In genomic region chr7:22137026-22137425, GRCh38 we compare ENCODE assay signal across 14 cellular contexts.
DNase-seq lines count a peak whose midpoint lies in the region; ATAC-seq, FAIRE-seq and TF ChIP-seq lines count a peak whose summit lies in the region.
"Had no signal": no experiment of that assay in that cellular context is flagged by ENCODE, and none has a peak within 500 bp of the region (broad histone marks: within the 10 kb centered on the region; RNA-seq: fewer than 3 reads in every experiment).

No MANE protein-coding gene starts in this region.

- POLR2A ChIA-PET in SK-N-SH (lab: Yijun Ruan, JAX): no interaction called here

- no peak overlapping the region for H3K4me3 ChIP-seq in SK-N-SH (ENCODE audit: low read depth in 2 of 2, low read length in 1 of 2)

- no peak for TF ChIP-seq CTCF in D721Med (IDR thresholded peaks at IDR 0.05; ENCODE audit: insufficient read depth, missing control alignments)
- no peak for TF ChIP-seq CTCF in SK-N-SH (IDR thresholded peaks at IDR 0.05)

- TF ChIP-seq EP300 in SK-N-SH (IDR thresholded peaks at IDR 0.05; ENCODE audit: borderline replicate concordance in 1 of 2, low read depth in 1 of 2, low read length in 1 of 2): no peak

- no peak for ATAC-seq in HG03457 (IDR thresholded peaks at IDR 0.05; ENCODE audit: unreplicated experiment)
- ATAC-seq in GM19467 (IDR thresholded peaks at IDR 0.05; ENCODE audit: unreplicated experiment): no peak
- ATAC-seq: activated CD4-positive, alpha-beta T cell treated with anti-CD3 and anti-CD28 coated beads for 36 hours had no signal

- H3K9me2 ChIP-seq in SK-N-SH: no peaks in the 10 kb centered on the region

- peaks cover 0 to 18% of the 10 kb centered on the region in 2 experiments; a peak in 2 of 4 replicates for H3K4me1 ChIP-seq in SK-N-SH (ENCODE audit: control insufficient read depth in 1 of 2, insufficient read depth in 2 of 2, low read depth in 1 of 2, low read length in 1 of 2)

- H3F3A ChIP-seq in SK-N-SH (replicated peaks; ENCODE audit: insufficient read depth): no peaks in the 10 kb centered on the region

- CTCF ChIA-PET in SK-N-SH (lab: Yijun Ruan, JAX): interaction anchor here (1.8 kb wide), 1 partner anchor 26 kb away, joined by 8 read pairs; no protein-coding TSS in a partner anchor

- H3K9me3 ChIP-seq in SK-N-SH: no peaks in the 10 kb centered on the region

- no peaks in the 10 kb centered on the region for H4K20me1 ChIP-seq in SK-N-SH (ENCODE audit: insufficient read depth)

- peak overlapping the region; percentile 50 to 69; a peak in 3 of 4 replicates for H3K27ac ChIP-seq in SK-N-SH (ENCODE audit: low read depth in 2 of 2, low read length in 1 of 2)

- H2AFZ ChIP-seq in SK-N-SH (ENCODE audit: low read depth): no peak overlapping the region

- DNase-seq in D721Med (ENCODE audit: insufficient read length, low spot score): no peak
- no peak for DNase-seq in SK-N-SH
- DNase-seq in fibroblast of gingiva (ENCODE audit: low read depth): peak; percentile 67
- DNase-seq in renal cortical epithelial cell (ENCODE audit: low read depth): peak; percentile 57
- no peak for DNase-seq in LoVo (ENCODE audit: low spot score)
- DNase-seq in UCSD-AML1 (lab: John Stamatoyannopoulos, UW; ENCODE audit: unreplicated experiment): no peak
- DNase-seq: activated CD4-positive, alpha-beta T cell treated with anti-CD3 and anti-CD28 coated beads for 36 hours; glutamatergic neuron; mesendoderm; MM.1S; NCI-H1930; T-helper 9 cell had no signal

- 82% methylated on average over 2 of the region's 2 CpGs for WGBS in SK-N-SH (ENCODE audit: low lambda C conversion rate)

- peak; percentile 11 for FAIRE-seq in D721Med (lab: Jason Lieb, UNC)

- H3K4me2 ChIP-seq in SK-N-SH: no peak overlapping the region

- H3K79me2 ChIP-seq in SK-N-SH (ENCODE audit: insufficient read depth): no peaks in the 10 kb centered on the region

- H3K9ac ChIP-seq in SK-N-SH: no peak overlapping the region

- no peak for TF ChIP-seq RAD21 in SK-N-SH (IDR thresholded peaks at IDR 0.05; ENCODE audit: low read length)

- no peaks in the 10 kb centered on the region for H3K27me3 ChIP-seq in SK-N-SH (ENCODE audit: insufficient read depth)

- H3K36me3 ChIP-seq in SK-N-SH (replicated peaks in 1 of 2; ENCODE audit: control insufficient read depth in 1 of 2, insufficient read depth in 2 of 2, low read length in 1 of 2): peaks cover 0 to 16% of the 10 kb centered on the region in 2 experiments

TF ChIP-seq in SK-N-SH, 30 proteins besides CTCF, POLR2A, EP300 and RAD21:
- TF ChIP-seq TEAD4 (IDR thresholded peaks at IDR 0.05; ENCODE audit: borderline replicate concordance, insufficient read depth) (peak; percentile 43; the same call in 1 of the 2 replicates), TCF12 (IDR thresholded peaks at IDR 0.05) (peak; percentile 21; the same call in 1 of the 2 replicates), RCOR1 (IDR thresholded peaks at IDR 0.05; ENCODE audit: low read length) (no peak), TAF1 (IDR thresholded peaks at IDR 0.05; ENCODE audit: borderline replicate concordance, low read depth, low read length) (no peak), FOSL2 (IDR thresholded peaks at IDR 0.05; ENCODE audit: borderline replicate concordance, low read depth) (peak; percentile 21; the same call in 1 of the 2 replicates), PBX3 (IDR thresholded peaks at IDR 0.05) (peak; percentile 30; the same call in 1 of the 2 replicates), JUND (IDR thresholded peaks at IDR 0.05) (no peak), ZBTB33 (IDR thresholded peaks at IDR 0.05; ENCODE audit: borderline replicate concordance, low read depth) (no peak), FOXJ3 (CRISPR knock-in tag; IDR thresholded peaks at IDR 0.05) (no peak)

Comparison
In these comparisons a context has a peak if more than half of its experiments do, and no peak if none do; other contexts are left out.
1. DNase-seq: peak in fibroblast of gingiva (single experiment) and renal cortical epithelial cell (single experiment); none in D721Med (single experiment), SK-N-SH (single experiment), LoVo (single experiment) and UCSD-AML1 (single experiment).